1 cellular context compared by ENCODE assay signal in the genomic region with DNA sequence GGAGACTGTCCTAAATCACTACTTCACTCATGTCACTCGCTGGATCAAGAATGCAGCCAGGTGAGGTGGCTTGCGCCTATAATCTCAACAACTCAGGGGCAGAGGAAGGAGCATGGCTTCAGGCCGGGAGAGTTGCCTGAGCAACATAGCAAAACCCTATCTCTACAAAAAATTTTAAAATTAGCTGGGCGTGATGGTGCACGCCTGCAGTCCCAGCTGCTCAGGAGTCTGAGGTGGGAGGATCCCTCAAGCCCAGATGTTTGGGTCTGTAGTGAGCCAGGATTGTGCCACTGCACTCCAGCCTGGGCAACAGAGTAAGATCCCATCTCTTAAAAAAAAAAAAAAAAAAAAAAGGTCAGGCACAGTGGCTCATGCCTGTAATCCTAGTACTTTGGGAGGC.
TF ChIP-seq lines count a peak whose summit lies in the region.

No MANE protein-coding gene starts in this region.

TF ChIP-seq in GM23338, 12 proteins besides CTCF, POLR2A, EP300 and RAD21:
- TF ChIP-seq NANOG (IDR thresholded peaks at IDR 0.05; ENCODE audit: borderline replicate concordance) = no peak
- no peak for TF ChIP-seq CREB1 (CRISPR knock-in tag; IDR thresholded peaks at IDR 0.05; ENCODE audit: low read depth)
- TF ChIP-seq, protein P1, sequence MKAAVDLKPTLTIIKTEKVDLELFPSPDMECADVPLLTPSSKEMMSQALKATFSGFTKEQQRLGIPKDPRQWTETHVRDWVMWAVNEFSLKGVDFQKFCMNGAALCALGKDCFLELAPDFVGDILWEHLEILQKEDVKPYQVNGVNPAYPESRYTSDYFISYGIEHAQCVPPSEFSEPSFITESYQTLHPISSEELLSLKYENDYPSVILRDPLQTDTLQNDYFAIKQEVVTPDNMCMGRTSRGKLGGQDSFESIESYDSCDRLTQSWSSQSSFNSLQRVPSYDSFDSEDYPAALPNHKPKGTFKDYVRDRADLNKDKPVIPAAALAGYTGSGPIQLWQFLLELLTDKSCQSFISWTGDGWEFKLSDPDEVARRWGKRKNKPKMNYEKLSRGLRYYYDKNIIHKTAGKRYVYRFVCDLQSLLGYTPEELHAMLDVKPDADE (IDR thresholded peaks at IDR 0.05) = no peak
- TF ChIP-seq, protein P2, sequence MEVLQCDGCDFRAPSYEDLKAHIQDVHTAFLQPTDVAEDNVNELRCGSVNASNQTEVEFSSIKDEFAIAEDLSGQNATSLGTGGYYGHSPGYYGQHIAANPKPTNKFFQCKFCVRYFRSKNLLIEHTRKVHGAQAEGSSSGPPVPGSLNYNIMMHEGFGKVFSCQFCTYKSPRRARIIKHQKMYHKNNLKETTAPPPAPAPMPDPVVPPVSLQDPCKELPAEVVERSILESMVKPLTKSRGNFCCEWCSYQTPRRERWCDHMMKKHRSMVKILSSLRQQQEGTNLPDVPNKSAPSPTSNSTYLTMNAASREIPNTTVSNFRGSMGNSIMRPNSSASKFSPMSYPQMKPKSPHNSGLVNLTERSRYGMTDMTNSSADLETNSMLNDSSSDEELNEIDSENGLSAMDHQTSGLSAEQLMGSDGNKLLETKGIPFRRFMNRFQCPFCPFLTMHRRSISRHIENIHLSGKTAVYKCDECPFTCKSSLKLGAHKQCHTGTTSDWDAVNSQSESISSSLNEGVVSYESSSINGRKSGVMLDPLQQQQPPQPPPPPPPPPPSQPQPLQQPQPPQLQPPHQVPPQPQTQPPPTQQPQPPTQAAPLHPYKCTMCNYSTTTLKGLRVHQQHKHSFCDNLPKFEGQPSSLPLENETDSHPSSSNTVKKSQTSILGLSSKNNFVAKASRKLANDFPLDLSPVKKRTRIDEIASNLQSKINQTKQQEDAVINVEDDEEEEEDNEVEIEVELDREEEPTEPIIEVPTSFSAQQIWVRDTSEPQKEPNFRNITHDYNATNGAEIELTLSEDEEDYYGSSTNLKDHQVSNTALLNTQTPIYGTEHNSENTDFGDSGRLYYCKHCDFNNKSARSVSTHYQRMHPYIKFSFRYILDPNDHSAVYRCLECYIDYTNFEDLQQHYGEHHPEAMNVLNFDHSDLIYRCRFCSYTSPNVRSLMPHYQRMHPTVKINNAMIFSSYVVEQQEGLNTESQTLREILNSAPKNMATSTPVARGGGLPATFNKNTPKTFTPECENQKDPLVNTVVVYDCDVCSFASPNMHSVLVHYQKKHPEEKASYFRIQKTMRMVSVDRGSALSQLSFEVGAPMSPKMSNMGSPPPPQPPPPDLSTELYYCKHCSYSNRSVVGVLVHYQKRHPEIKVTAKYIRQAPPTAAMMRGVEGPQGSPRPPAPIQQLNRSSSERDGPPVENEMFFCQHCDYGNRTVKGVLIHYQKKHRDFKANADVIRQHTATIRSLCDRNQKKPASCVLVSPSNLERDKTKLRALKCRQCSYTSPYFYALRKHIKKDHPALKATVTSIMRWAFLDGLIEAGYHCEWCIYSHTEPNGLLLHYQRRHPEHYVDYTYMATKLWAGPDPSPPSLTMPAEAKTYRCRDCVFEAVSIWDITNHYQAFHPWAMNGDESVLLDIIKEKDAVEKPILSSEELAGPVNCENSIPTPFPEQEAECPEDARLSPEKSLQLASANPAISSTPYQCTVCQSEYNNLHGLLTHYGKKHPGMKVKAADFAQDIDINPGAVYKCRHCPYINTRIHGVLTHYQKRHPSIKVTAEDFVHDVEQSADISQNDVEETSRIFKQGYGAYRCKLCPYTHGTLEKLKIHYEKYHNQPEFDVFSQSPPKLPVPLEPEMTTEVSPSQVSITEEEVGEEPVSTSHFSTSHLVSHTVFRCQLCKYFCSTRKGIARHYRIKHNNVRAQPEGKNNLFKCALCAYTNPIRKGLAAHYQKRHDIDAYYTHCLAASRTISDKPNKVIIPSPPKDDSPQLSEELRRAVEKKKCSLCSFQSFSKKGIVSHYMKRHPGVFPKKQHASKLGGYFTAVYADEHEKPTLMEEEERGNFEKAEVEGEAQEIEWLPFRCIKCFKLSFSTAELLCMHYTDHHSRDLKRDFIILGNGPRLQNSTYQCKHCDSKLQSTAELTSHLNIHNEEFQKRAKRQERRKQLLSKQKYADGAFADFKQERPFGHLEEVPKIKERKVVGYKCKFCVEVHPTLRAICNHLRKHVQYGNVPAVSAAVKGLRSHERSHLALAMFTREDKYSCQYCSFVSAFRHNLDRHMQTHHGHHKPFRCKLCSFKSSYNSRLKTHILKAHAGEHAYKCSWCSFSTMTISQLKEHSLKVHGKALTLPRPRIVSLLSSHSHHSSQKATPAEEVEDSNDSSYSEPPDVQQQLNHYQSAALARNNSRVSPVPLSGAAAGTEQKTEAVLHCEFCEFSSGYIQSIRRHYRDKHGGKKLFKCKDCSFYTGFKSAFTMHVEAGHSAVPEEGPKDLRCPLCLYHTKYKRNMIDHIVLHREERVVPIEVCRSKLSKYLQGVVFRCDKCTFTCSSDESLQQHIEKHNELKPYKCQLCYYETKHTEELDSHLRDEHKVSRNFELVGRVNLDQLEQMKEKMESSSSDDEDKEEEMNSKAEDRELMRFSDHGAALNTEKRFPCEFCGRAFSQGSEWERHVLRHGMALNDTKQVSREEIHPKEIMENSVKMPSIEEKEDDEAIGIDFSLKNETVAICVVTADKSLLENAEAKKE (CRISPR knock-in tag; IDR thresholded peaks at IDR 0.05) = no peak
- TF ChIP-seq JUNB (IDR thresholded peaks at IDR 0.05; ENCODE audit: unreplicated experiment) = no peak
- TF ChIP-seq ZNF114 (CRISPR knock-in tag; IDR thresholded peaks at IDR 0.05) = no peak
- no peak for TF ChIP-seq EZH2phosphoT487 (IDR thresholded peaks at IDR 0.05; ENCODE audit: unreplicated experiment)
